Comparison of ENCODE assay signal across 27 cellular contexts in genomic region chr13:94996445-94996844, GRCh38.
"Had no signal": no experiment of that assay in that cellular context is flagged by ENCODE, and none has a peak within 500 bp of the region (broad histone marks: within the 10 kb centered on the region; RNA-seq: fewer than 3 reads in every experiment).

No MANE protein-coding gene starts in this region.

- H3K27ac ChIP-seq: colonic mucosa, esophagus squamous epithelium, ovary, psoas muscle, sigmoid colon, thoracic aorta, tibial nerve, upper lobe of left lung had no signal

- DNase-seq: colonic mucosa; effector CD8-positive, alpha-beta T cell; esophagus squamous epithelium; hypothalamus; kidney; mucosa of descending colon; naive B cell; nucleus accumbens; ovary; posterior cingulate gyrus; psoas muscle; right cardiac atrium; sigmoid colon; stimulated activated CD4-positive, alpha-beta T cell treated with anti-CD3 and anti-CD28 coated beads, Interleukin-2, amount 100 ng/mL, for 24 hours; stimulated activated CD4-positive, alpha-beta T cell treated with anti-CD3 and anti-CD28 coated beads, Interleukin-4, amount 100 ng/mL, for 24 hours; stimulated activated naive CD8-positive, alpha-beta T cell treated with anti-CD3 and anti-CD28 coated beads, Interleukin-15, Interleukin-2, amounts not matched to agents 100 U/mL and 50 U/mL, for 24 hours; upper lobe of left lung had no signal

- ATAC-seq: left lobe of liver; mucosa of descending colon; natural killer cell treated with Interleukin-12 subunit alpha and Interleukin-12 subunit beta and Interleukin-15 and Interleukin-18, amount 100 ng/mL, for 72 hours; psoas muscle; right cardiac atrium; stimulated activated effector memory CD8-positive, alpha-beta T cell treated with anti-CD3 and anti-CD28 coated beads, Interleukin-12 subunit alpha, Interleukin-12 subunit beta, amount 100 ng/mL, for 72 hours; stimulated activated naive CD8-positive, alpha-beta T cell treated with anti-CD3 and anti-CD28 coated beads, Interleukin-15, Interleukin-2, amounts not matched to agents 100 U/mL and 50 U/mL, for 24 hours had no signal

- H3K9me3 ChIP-seq: colonic mucosa, esophagus squamous epithelium, mucosa of descending colon, ovary, psoas muscle, sigmoid colon, thoracic aorta, tibial nerve, upper lobe of left lung had no signal

- H3K9me3 Mint-ChIP-seq: dendritic cell treated with granulocyte-macrophage colony-stimulating factor and Interleukin-4, amounts not matched to agents 40 ng/mL and 50 ng/mL, for 4 days; mesothelial cell of epicardium; natural killer cell treated with Interleukin-12 subunit alpha and Interleukin-12 subunit beta and Interleukin-15 and Interleukin-18, amount 100 ng/mL, for 72 hours; stimulated activated effector memory CD8-positive, alpha-beta T cell treated with anti-CD3 and anti-CD28 coated beads, Interleukin-12 subunit alpha, Interleukin-12 subunit beta, amount 100 ng/mL, for 72 hours had no signal

- H3K27ac Mint-ChIP-seq: dendritic cell treated with granulocyte-macrophage colony-stimulating factor and Interleukin-4, amounts not matched to agents 40 ng/mL and 50 ng/mL, for 4 days; memory B cell; mesothelial cell of epicardium; natural killer cell treated with Interleukin-12 subunit alpha and Interleukin-12 subunit beta and Interleukin-15 and Interleukin-18, amount 100 ng/mL, for 72 hours; stimulated activated effector memory CD8-positive, alpha-beta T cell treated with anti-CD3 and anti-CD28 coated beads, Interleukin-12 subunit alpha, Interleukin-12 subunit beta, amount 100 ng/mL, for 72 hours had no signal

- H3K4me1 Mint-ChIP-seq: memory B cell; naive B cell; stimulated activated effector memory CD8-positive, alpha-beta T cell treated with anti-CD3 and anti-CD28 coated beads, Interleukin-12 subunit alpha, Interleukin-12 subunit beta, amount 100 ng/mL, for 72 hours had no signal

- H3K27me3 ChIP-seq: colonic mucosa, ovary, tibial nerve, upper lobe of left lung had no signal

- H3K4me1 ChIP-seq: colonic mucosa, esophagus squamous epithelium, psoas muscle, sigmoid colon, tibial nerve, upper lobe of left lung had no signal

- H3K36me3 ChIP-seq: colonic mucosa, esophagus squamous epithelium, ovary, sigmoid colon, thoracic aorta, tibial nerve, upper lobe of left lung had no signal

- H3K4me3 ChIP-seq: colonic mucosa, esophagus squamous epithelium, lung, mucosa of descending colon, ovary, psoas muscle, sigmoid colon, thoracic aorta, tibial nerve, upper lobe of left lung had no signal

- H3K36me3 Mint-ChIP-seq: memory B cell; mesothelial cell of epicardium; naive B cell; natural killer cell treated with Interleukin-12 subunit alpha and Interleukin-12 subunit beta and Interleukin-15 and Interleukin-18, amount 100 ng/mL, for 72 hours; stimulated activated effector memory CD8-positive, alpha-beta T cell treated with anti-CD3 and anti-CD28 coated beads, Interleukin-12 subunit alpha, Interleukin-12 subunit beta, amount 100 ng/mL, for 72 hours had no signal

- H3K4me3 Mint-ChIP-seq: dendritic cell treated with granulocyte-macrophage colony-stimulating factor and Interleukin-4, amounts not matched to agents 40 ng/mL and 50 ng/mL, for 4 days; memory B cell; mesothelial cell of epicardium; naive B cell; natural killer cell treated with Interleukin-12 subunit alpha and Interleukin-12 subunit beta and Interleukin-15 and Interleukin-18, amount 100 ng/mL, for 72 hours; neural crest cell; stimulated activated effector memory CD8-positive, alpha-beta T cell treated with anti-CD3 and anti-CD28 coated beads, Interleukin-12 subunit alpha, Interleukin-12 subunit beta, amount 100 ng/mL, for 72 hours had no signal
